Comparison of ENCODE assay signal across 8 cellular contexts in genomic region chr4:104494822-104495559, GRCh38. TPM values are rescaled to one million over a fixed set of nuclear protein-coding genes. Genes with fewer than 3 reads are reported as not detected.
DNase-seq lines count a peak whose midpoint lies in the region; ATAC-seq and TF ChIP-seq lines count a peak whose summit lies in the region.

Gene CXXC4 (minus strand): TSS chr4:104494894. CDS start chr4:104491802, 3,092 bp downstream.

- peaks cover 9% of the 10 kb centered on the region for H3K4me1 ChIP-seq in lower lobe of right lung

- H3K27ac ChIP-seq in lower lobe of right lung (peak within 1 kb of the TSS; percentile 58), temporal lobe (ENCODE audit: low read depth, low read length) (peak within 1 kb of the TSS; percentile 89)

- ATAC-seq in GM21515 (IDR thresholded peaks at IDR 0.05; ENCODE audit: unreplicated experiment) (peak; percentile 23), lower lobe of right lung (peak; percentile 75 to 77), HG02938 (IDR thresholded peaks at IDR 0.05; ENCODE audit: unreplicated experiment) (no peak)

- no peak for TF ChIP-seq CTCF in lower lobe of right lung (IDR thresholded peaks at IDR 0.05)

- peaks cover 20% of the 10 kb centered on the region for H3K27me3 ChIP-seq in lower lobe of right lung (ENCODE audit: low read depth)

- H3K9me3 ChIP-seq in lower lobe of right lung: no peaks in the 10 kb centered on the region

- peak within 1 kb of the TSS; percentile 51 for H3K4me3 ChIP-seq in lower lobe of right lung

- DNase-seq in D341Med (ENCODE audit: low spot score): peak; percentile 88
- peak; percentile 81 for DNase-seq in NCI-H1417 treated with DMSO at 0.1 percent for 48 hours (lab: John Stamatoyannopoulos, UW)
- peak in 3 of 5 donors; percentile 2 to 13 (median 3) for DNase-seq in T-helper 1 cell
- DNase-seq in ecto neural progenitor cell (ENCODE audit: low spot score): peak; percentile 92
- peak; percentile 69 for DNase-seq in lower lobe of right lung

- intact Hi-C loops in lower lobe of right lung (cut with DNase I): no loop called here

- no peaks in the 10 kb centered on the region for H3K36me3 ChIP-seq in lower lobe of right lung

RNA-seq across cellular contexts. Expression of gene CXXC4, which starts in this region (rescaled TPM):
- total RNA-seq in lower lobe of right lung (1.9 TPM), temporal lobe (102 TPM)

Comparison
In these comparisons a context has a peak if more than half of its experiments do, and no peak if none do; other contexts are left out.
1. RNA of gene CXXC4 (total RNA-seq): 102 TPM in temporal lobe (single experiment); 1.9 TPM in lower lobe of right lung (single experiment); every median in the first group is over 10 times any median in the second.
2. DNase-seq: peak in every context shown above with its lines; median percentile 92 in ecto neural progenitor cell; 88 in D341Med; 81 in NCI-H1417 treated with DMSO at 0.1 percent for 48 hours; 69 in lower lobe of right lung; 3 in T-helper 1 cell.